ENCODE assay signal across 10 cellular contexts in the genomic region with DNA sequence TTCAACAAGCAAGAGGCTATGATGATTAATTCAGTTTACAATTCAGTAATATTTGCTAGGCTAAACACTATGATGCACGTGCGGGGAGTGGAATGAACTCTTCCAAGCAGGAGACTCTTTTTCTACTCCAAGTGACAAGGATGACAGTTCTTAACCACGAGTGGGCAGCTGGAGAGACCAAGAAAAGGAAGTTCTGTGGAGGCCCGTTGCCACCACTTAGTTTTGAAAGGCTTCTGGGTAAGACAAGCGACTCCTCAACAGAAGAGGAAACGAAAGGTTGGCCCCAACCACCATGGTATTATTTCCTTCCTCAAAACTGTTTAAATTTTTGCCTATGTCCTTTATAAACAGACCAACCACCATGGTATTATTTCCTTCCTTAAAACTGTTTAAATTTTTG. TPM values are rescaled to one million over a fixed set of nuclear protein-coding genes. Genes with fewer than 3 reads are reported as not detected.
DNase-seq lines count a peak whose midpoint lies in the region; ATAC-seq, FAIRE-seq and TF ChIP-seq lines count a peak whose summit lies in the region.
"Had no signal": no experiment of that assay in that cellular context is flagged by ENCODE, and none has a peak within 500 bp of the region (broad histone marks: within the 10 kb centered on the region; RNA-seq: fewer than 3 reads in every experiment).

No MANE protein-coding gene starts in this region.

- no peak for TF ChIP-seq POLR2A in K562 (conservative IDR thresholded peaks at IDR 0.05)

- ATAC-seq in SK-N-SH treated with all-trans-retinoic acid at 6 μM for 48 hours (no peak), K562 (no peak)

- FAIRE-seq in K562 (lab: Jason Lieb, UNC): peak; percentile 51
- FAIRE-seq: colon had no signal

- H3K9me3 ChIP-seq in SK-N-SH: no peaks in the 10 kb centered on the region
- H3K9me3 ChIP-seq in MM.1S (replicated peaks; ENCODE audit: insufficient read depth, low read length): no peaks in the 10 kb centered on the region
- H3K9me3 ChIP-seq in K562 (replicated peaks; ENCODE audit: control insufficient read depth, insufficient read depth, low read depth, low read length): no peaks in the 10 kb centered on the region

- H3K9me1 ChIP-seq in K562 (ENCODE audit: control insufficient read depth, insufficient read depth, low read length): peaks cover 6% of the 10 kb centered on the region

- no peaks in the 10 kb centered on the region for H3K9me2 ChIP-seq in SK-N-SH
- no peaks in the 10 kb centered on the region for H3K9me2 ChIP-seq in MM.1S (replicated peaks; ENCODE audit: insufficient read depth, low read length)

- H3F3A ChIP-seq in SK-N-SH (replicated peaks; ENCODE audit: insufficient read depth) (no peaks in the 10 kb centered on the region), MM.1S (ENCODE audit: insufficient read depth, low read length) (peaks cover 26% of the 10 kb centered on the region)

- H3K4me2 ChIP-seq in SK-N-SH (peak overlapping the region; percentile 18; the same call in 1 of the 2 replicates), MM.1S (ENCODE audit: low read depth, low read length) (peak overlapping the region; percentile 82), K562 (ENCODE audit: insufficient read depth, low read length) (peak overlapping the region; percentile 98)

- BruUV-seq in K562 (replicated peaks; lab: Mats Ljungman, UMichigan): no TSS peak

- no peak overlapping the region for H3K4me3 ChIP-seq in SK-N-SH (ENCODE audit: low read depth in 2 of 2, low read length in 1 of 2)
- peak overlapping the region; percentile 86 for H3K4me3 ChIP-seq in MM.1S (ENCODE audit: low read length)
- H3K4me3 ChIP-seq in K562: peak overlapping the region; percentile 88; the same call in 1 of the 2 replicates
- H3K4me3 ChIP-seq in H7 (ENCODE audit: insufficient read depth, low read depth, low read length): no peak overlapping the region

- CTCF ChIA-PET in SK-N-SH (lab: Yijun Ruan, JAX) (no interaction called here), K562 (lab: Yijun Ruan, JAX; ENCODE audit: low intra/inter-chr PET ratio) (interaction anchor here (0.6 kb wide), 1 partner anchor 86 kb away, joined by 8 read pairs; no protein-coding TSS in a partner anchor)

- no peaks in the 10 kb centered on the region; the same call in 1 of the 2 replicates for H4K20me1 ChIP-seq in SK-N-SH (ENCODE audit: insufficient read depth)
- no peaks in the 10 kb centered on the region for H4K20me1 ChIP-seq in MM.1S (ENCODE audit: insufficient read depth, low read length)
- no peaks in the 10 kb centered on the region for H4K20me1 ChIP-seq in K562 (replicated peaks; ENCODE audit: control insufficient read depth, insufficient read depth, low read length)

- POLR2A ChIA-PET in SK-N-SH (lab: Yijun Ruan, JAX): no interaction called here
- POLR2A ChIA-PET in K562 (lab: Yijun Ruan, JAX): interaction anchor here (2.3 kb wide), 1 partner anchor 55 kb away, joined by 6 read pairs; a partner anchor contains a TSS

- intact Hi-C loops in K562 (cut with micrococcal nuclease): loop anchor here (10.0 kb wide), 1 partner anchor 131 kb away; no protein-coding TSS in a partner anchor

- H3K27me3 ChIP-seq in SK-N-SH (ENCODE audit: insufficient read depth) (no peaks in the 10 kb centered on the region), MM.1S (replicated peaks; ENCODE audit: insufficient read depth, low read length) (no peaks in the 10 kb centered on the region), K562 (ENCODE audit: control insufficient read depth in 2 of 2, insufficient read depth in 2 of 2, low read length in 2 of 2) (no peaks in the 10 kb centered on the region), H7 (ENCODE audit: control insufficient read depth, insufficient read depth, low read length) (no peaks in the 10 kb centered on the region)

- no peak overlapping the region for H2AFZ ChIP-seq in SK-N-SH (ENCODE audit: low read depth)
- H2AFZ ChIP-seq in MM.1S (ENCODE audit: low read length): no peak overlapping the region
- no peak overlapping the region for H2AFZ ChIP-seq in K562 (ENCODE audit: low read depth, low read length)

- H3K9ac ChIP-seq in SK-N-SH (no peak overlapping the region), MM.1S (ENCODE audit: low read length) (no peak overlapping the region; the same call in 1 of the 2 replicates), K562 (ENCODE audit: insufficient read depth in 1 of 2, low read depth in 2 of 2, low read length in 2 of 2) (peak overlapping the region in 1 of 2 experiments; percentile 97; a peak in 2 of 4 replicates)

- TF ChIP-seq CTCF in SK-N-SH (IDR thresholded peaks at IDR 0.05) (no peak), MM.1S (IDR thresholded peaks at IDR 0.05; ENCODE audit: low read length) (no peak), K562 (IDR thresholded peaks at IDR 0.05 in 2 of 3, conservative IDR thresholded peaks at IDR 0.05 in 1 of 3; ENCODE audit: insufficient read depth in 2 of 3, low read depth in 1 of 3, low read length in 3 of 3) (no peak)

- H3K27ac ChIP-seq in SK-N-SH (ENCODE audit: low read depth in 2 of 2, low read length in 1 of 2) (no peak overlapping the region), MM.1S (ENCODE audit: low read length) (peak overlapping the region; percentile 79; the same call in 1 of the 2 replicates), K562 (ENCODE audit: extremely low read depth, low read depth, low read length) (peak overlapping the region; percentile 98)
- H3K27ac ChIP-seq: 22Rv1 had no signal

- H3K79me2 ChIP-seq in SK-N-SH (ENCODE audit: insufficient read depth) (peaks cover 78% of the 10 kb centered on the region), MM.1S (ENCODE audit: low read length) (peaks cover 76% of the 10 kb centered on the region), K562 (ENCODE audit: control insufficient read depth, insufficient read depth, low read length) (peaks cover 77% of the 10 kb centered on the region)

- DNase-seq in SK-N-SH (no peak), MM.1S (peak; percentile 45), K562 (ENCODE audit: extremely low read depth in 1 of 4, low spot score in 3 of 4) (peak in 1 of 4 experiments; percentile 18), dermis blood vessel endothelial cell (no peak), NCI-H2171 (lab: John Stamatoyannopoulos, UW) (no peak), H7 (no peak)
- peak; percentile 4 for DNase-seq in stimulated activated CD8-positive, alpha-beta memory T cell treated with anti-CD3 and anti-CD28 coated beads, Interleukin-4, amount 100 ng/mL, for 24 hours (ENCODE audit: low read depth)

- TF ChIP-seq EP300 in SK-N-SH (IDR thresholded peaks at IDR 0.05; ENCODE audit: borderline replicate concordance in 1 of 2, low read depth in 1 of 2, low read length in 1 of 2) (no peak), K562 (IDR thresholded peaks at IDR 0.05; ENCODE audit: low read length) (no peak)

- 78% methylated on average over 6 of the region's 6 CpGs for WGBS in SK-N-SH (ENCODE audit: low lambda C conversion rate)
- WGBS in K562 (ENCODE audit: insufficient coverage, low coverage, missing lambda C conversion rate): 29% methylated on average over 4 of the region's 6 CpGs

- H3K36me3 ChIP-seq in SK-N-SH (replicated peaks in 1 of 2; ENCODE audit: control insufficient read depth in 1 of 2, insufficient read depth in 2 of 2, low read length in 1 of 2) (peaks cover 29 to 37% of the 10 kb centered on the region in 2 experiments), MM.1S (replicated peaks; ENCODE audit: insufficient read depth, low read length) (0 out of 2 replicates have a peak, but pooled peaks cover 4% of the 10 kb centered on the region), K562 (ENCODE audit: control insufficient read depth, insufficient read depth, low read length) (peaks cover 55% of the 10 kb centered on the region), H7 (replicated peaks; ENCODE audit: control insufficient read depth, insufficient read depth, low read length) (peaks cover 6% of the 10 kb centered on the region)

- H3K4me1 ChIP-seq in SK-N-SH (ENCODE audit: control insufficient read depth in 1 of 2, insufficient read depth in 2 of 2, low read depth in 1 of 2, low read length in 1 of 2): peaks cover 7 to 23% of the 10 kb centered on the region in 2 experiments; a peak in 3 of 4 replicates
- peaks cover 24% of the 10 kb centered on the region for H3K4me1 ChIP-seq in MM.1S (ENCODE audit: low read length)
- H3K4me1 ChIP-seq in K562 (replicated peaks in 1 of 2; ENCODE audit: control insufficient read depth in 2 of 2, insufficient read depth in 2 of 2, low read length in 2 of 2): peaks cover 20 to 25% of the 10 kb centered on the region in 2 experiments

- in situ Hi-C loops in K562 (cut with MboI): no loop called here

- TF ChIP-seq RAD21 in SK-N-SH (IDR thresholded peaks at IDR 0.05; ENCODE audit: low read length) (no peak), K562 (CRISPR knock-in tag; conservative IDR thresholded peaks at IDR 0.05 in 1 of 2, IDR thresholded peaks at IDR 0.05 in 1 of 2) (no peak)

RNA-seq across cellular contexts. Expression of a gene that starts 2.8 kb away (rescaled TPM):
- polyA plus RNA-seq in SK-N-SH (2012; rRNA removed): 20.8 and 25.7 TPM in 2 replicates
- 18.5 and 24.9 TPM in 2 replicates for polyA plus RNA-seq in SK-N-SH (2012; cell fraction: cytosol; rRNA removed)
- polyA plus RNA-seq in SK-N-SH (2012; cell fraction: nucleus; rRNA removed): 8.1 and 19.7 TPM in 2 replicates
- total RNA-seq in K562 (2011; cell fraction: chromatin; rRNA removed; ENCODE audit: low replicate concordance): 36.9 and 67.4 TPM in 2 replicates
- total RNA-seq in K562 (2011; cell fraction: nucleolus; rRNA removed): 27.3 and 27.6 TPM in 2 replicates
- 38.6 and 45.7 TPM in 2 replicates for total RNA-seq in K562 (2011; cell fraction: nucleoplasm; rRNA removed)
- total RNA-seq in K562 (2014; rRNA removed): 17.3 and 20.9 TPM in 2 replicates
- 32.5 and 35.7 TPM in 2 replicates for total RNA-seq in K562 (2014; rRNA removed; fragmentation: Illumina TruSeq; extraction: Trizol)
- total RNA-seq in K562 (2015; rRNA removed; fragmentation: Illumina TruSeq; extraction: Trizol): 29.6 and 30.8 TPM in 2 replicates
- 38.2 and 42.7 TPM in 2 replicates for total RNA-seq in K562 (2021)
- polyA plus RNA-seq in K562 (2011; rRNA removed): 59.6 and 67.8 TPM in 2 replicates
- 38.6 and 51.2 TPM in 2 replicates for polyA plus RNA-seq in K562 (2011; cell fraction: cytosol; rRNA removed)
- polyA plus RNA-seq in K562 (2011; cell fraction: nucleus; rRNA removed): 32.6 and 35.4 TPM in 2 replicates
- polyA plus RNA-seq in K562 (2012): 26.1 and 26.8 TPM in 2 replicates
- 48.6 and 52.8 TPM in 2 replicates for polyA plus RNA-seq in K562 (2014; fragmentation: Illumina TruSeq; extraction: Trizol)
- 10 to 100 TPM; 10.9 to 11.6 TPM for polyA plus RNA-seq in K562 (2014; fragmentation: Nextera tagmentation; extraction: Ambion mirVana)
- polyA plus RNA-seq in K562 (2014; rRNA removed): 29.9 and 32.2 TPM in 2 replicates
- polyA minus RNA-seq in K562 (2011; rRNA and poly(A)+ RNA removed): 89.8 and 96.2 TPM in 2 replicates
- 29.1 and 35.7 TPM in 2 replicates for polyA minus RNA-seq in K562 (2011; cell fraction: cytosol; rRNA and poly(A)+ RNA removed)
- polyA minus RNA-seq in K562 (2011; cell fraction: nucleus; rRNA and poly(A)+ RNA removed): 16.0 and 26.4 TPM in 2 replicates
- total RNA-seq in dermis blood vessel endothelial cell: 22.3 and 24.4 TPM in 2 replicates
- 31.1 and 32.5 TPM in 2 replicates for total RNA-seq in H7 (2014; rRNA removed; shearing (Covaris generic))

RNA-seq across cellular contexts. Expression of a gene that starts 55.2 kb away (rescaled TPM):
- polyA plus RNA-seq in SK-N-SH (2012; rRNA removed): 26.3 and 31.7 TPM in 2 replicates
- 26.4 and 28.2 TPM in 2 replicates for polyA plus RNA-seq in SK-N-SH (2012; cell fraction: cytosol; rRNA removed)
- 17.9 and 23.6 TPM in 2 replicates for polyA plus RNA-seq in SK-N-SH (2012; cell fraction: nucleus; rRNA removed)
- total RNA-seq in K562 (2011; cell fraction: chromatin; rRNA removed; ENCODE audit: low replicate concordance): 22.6 and 29.0 TPM in 2 replicates
- total RNA-seq in K562 (2011; cell fraction: nucleolus; rRNA removed): 15.2 and 15.3 TPM in 2 replicates
- total RNA-seq in K562 (2011; cell fraction: nucleoplasm; rRNA removed): 17.5 and 19.2 TPM in 2 replicates
- total RNA-seq in K562 (2014; rRNA removed): 9.4 and 12.5 TPM in 2 replicates
- 14.9 and 15.0 TPM in 2 replicates for total RNA-seq in K562 (2014; rRNA removed; fragmentation: Illumina TruSeq; extraction: Trizol)
- total RNA-seq in K562 (2015; rRNA removed; fragmentation: Illumina TruSeq; extraction: Trizol): 16.1 and 16.7 TPM in 2 replicates
- 16.5 and 16.6 TPM in 2 replicates for total RNA-seq in K562 (2021)
- 33.4 and 33.7 TPM in 2 replicates for polyA plus RNA-seq in K562 (2011; rRNA removed)
- 27.3 and 28.0 TPM in 2 replicates for polyA plus RNA-seq in K562 (2011; cell fraction: cytosol; rRNA removed)
- polyA plus RNA-seq in K562 (2011; cell fraction: nucleus; rRNA removed): 13.0 and 15.9 TPM in 2 replicates
- 15.6 and 16.1 TPM in 2 replicates for polyA plus RNA-seq in K562 (2012)
- 24.9 and 28.9 TPM in 2 replicates for polyA plus RNA-seq in K562 (2014; fragmentation: Illumina TruSeq; extraction: Trizol)
- 1 to 10 TPM; 1.3 to 1.5 TPM for polyA plus RNA-seq in K562 (2014; fragmentation: Nextera tagmentation; extraction: Ambion mirVana)
- 18.3 and 21.6 TPM in 2 replicates for polyA plus RNA-seq in K562 (2014; rRNA removed)
- 22.4 and 29.5 TPM in 2 replicates for polyA minus RNA-seq in K562 (2011; rRNA and poly(A)+ RNA removed)
- polyA minus RNA-seq in K562 (2011; cell fraction: cytosol; rRNA and poly(A)+ RNA removed): 13.3 and 14.4 TPM in 2 replicates
- 4.0 and 8.6 TPM in 2 replicates for polyA minus RNA-seq in K562 (2011; cell fraction: nucleus; rRNA and poly(A)+ RNA removed)
- 22.8 and 28.3 TPM in 2 replicates for total RNA-seq in dermis blood vessel endothelial cell
- total RNA-seq in H7 (2014; rRNA removed; shearing (Covaris generic)): 28.3 and 29.0 TPM in 2 replicates

Comparison
In these comparisons a context has a peak if more than half of its experiments do, and no peak if none do; other contexts are left out.
1. DNase-seq: peak in MM.1S (single experiment) and stimulated activated CD8-positive, alpha-beta memory T cell treated with anti-CD3 and anti-CD28 coated beads, Interleukin-4, amount 100 ng/mL, for 24 hours (single experiment); none in SK-N-SH (single experiment), dermis blood vessel endothelial cell (single experiment), NCI-H2171 (single experiment) and H7 (single experiment).
2. H3K27ac ChIP-seq: peak in MM.1S (single experiment) and K562 (single experiment); none in SK-N-SH (0 of 2).
3. H3K4me2 ChIP-seq: peak in every context shown above with its lines; median percentile 98 in K562; 82 in MM.1S; 18 in SK-N-SH.
4. H3K4me3 ChIP-seq: peak in MM.1S (single experiment) and K562 (single experiment); none in SK-N-SH (0 of 2) and H7 (single experiment).